ENCODE assay signal across 15 cellular contexts in genomic region chr19:12543855-12544254, GRCh38. TPM values are rescaled to one million over a fixed set of nuclear protein-coding genes. Genes with fewer than 3 reads are reported as not detected.
DNase-seq lines count a peak whose midpoint lies in the region; ATAC-seq and TF ChIP-seq lines count a peak whose summit lies in the region.
"Had no signal": no experiment of that assay in that cellular context is flagged by ENCODE, and none has a peak within 500 bp of the region (broad histone marks: within the 10 kb centered on the region; RNA-seq: fewer than 3 reads in every experiment).

No MANE protein-coding gene starts in this region.

- H3K4me3 ChIP-seq in RWPE2 (ENCODE audit: severe bottlenecking) (no peak overlapping the region), smooth muscle cell (no peak overlapping the region)
- H3K4me3 ChIP-seq: skin epidermis had no signal

- H3K4me1 Mint-ChIP-seq in activated T-cell treated with anti-CD3 and anti-CD28 coated beads, Interleukin-2, amount 50 U/mL, for 72 hours (ENCODE audit: low read depth), result peaks cover 47% of the 10 kb centered on the region

- peaks cover 78% of the 10 kb centered on the region for H3K79me2 ChIP-seq in smooth muscle cell (ENCODE audit: low read depth)

- H3K4me1 ChIP-seq in RWPE2 (ENCODE audit: insufficient read depth, poor library complexity, severe bottlenecking) (no peaks in the 10 kb centered on the region), smooth muscle cell (ENCODE audit: low read depth) (no peaks in the 10 kb centered on the region)

- ATAC-seq in activated T-cell treated with anti-CD3 and anti-CD28 coated beads, Interleukin-2, amount 50 U/mL, for 72 hours (replicated peaks in 1 of 2), result peak; percentile 25 to 45
- ATAC-seq in RWPE2 (ENCODE audit: low read depth), result peak; percentile 27; the same call in 1 of the 3 replicates
- no peak for ATAC-seq in HG03354 (IDR thresholded peaks at IDR 0.05; ENCODE audit: poor library complexity, severe bottlenecking, unreplicated experiment)
- no peak for ATAC-seq in HG03159 (IDR thresholded peaks at IDR 0.05; ENCODE audit: unreplicated experiment)
- ATAC-seq: T-helper 17 cell had no signal

- peak overlapping the region in 1 of 2 donors; percentile 25 for H3K4me3 Mint-ChIP-seq in activated T-cell treated with anti-CD3 and anti-CD28 coated beads, Interleukin-2, amount 50 U/mL, for 72 hours
- H3K4me3 Mint-ChIP-seq: activated CD4-positive, alpha-beta T cell treated with anti-CD3 and anti-CD28 coated beads, Interleukin-2, amount 10 ng/mL, durations not matched to agents 24 days and 14 days; T-helper 17 cell had no signal

- H3K36me3 ChIP-seq in RWPE2 (ENCODE audit: low read depth) (peaks cover 27% of the 10 kb centered on the region), smooth muscle cell (ENCODE audit: low read depth) (peaks cover 12% of the 10 kb centered on the region)

- H3K36me3 Mint-ChIP-seq in activated T-cell treated with anti-CD3 and anti-CD28 coated beads, Interleukin-2, amount 50 U/mL, for 72 hours (ENCODE audit: insufficient read depth in 2 of 2), result peaks cover 15 to 24% of the 10 kb centered on the region in 2 donors

- no peak for TF ChIP-seq POLR2A in erythroblast (IDR thresholded peaks at IDR 0.05; ENCODE audit: low read length)

- H3K9me3 Mint-ChIP-seq in activated T-cell treated with anti-CD3 and anti-CD28 coated beads, Interleukin-2, amount 50 U/mL, for 72 hours, result peaks cover 0 to 18% of the 10 kb centered on the region in 2 donors

- H4K20me1 ChIP-seq in smooth muscle cell (ENCODE audit: low read depth), result peaks cover 26% of the 10 kb centered on the region

- no peaks in the 10 kb centered on the region for H3F3A ChIP-seq in smooth muscle cell (ENCODE audit: low read depth)

- no peaks in the 10 kb centered on the region for H3K27me3 ChIP-seq in RWPE2 (ENCODE audit: insufficient read depth, poor library complexity, severe bottlenecking)
- no peaks in the 10 kb centered on the region for H3K27me3 ChIP-seq in smooth muscle cell (ENCODE audit: low read depth)

- TF ChIP-seq CTCF in RWPE2 (IDR thresholded peaks at IDR 0.05; ENCODE audit: poor library complexity, severe bottlenecking) (no peak), smooth muscle cell (IDR thresholded peaks at IDR 0.05; ENCODE audit: borderline replicate concordance, insufficient read depth, poor library complexity, severe bottlenecking) (no peak)

- peak overlapping the region; percentile 37 for H3K4me2 ChIP-seq in smooth muscle cell

- H3K27ac ChIP-seq in RWPE2 (ENCODE audit: poor library complexity, severe bottlenecking) (no peak overlapping the region), smooth muscle cell (ENCODE audit: low read depth) (peak overlapping the region; percentile 71)

- no peak overlapping the region for H2AFZ ChIP-seq in smooth muscle cell (ENCODE audit: low read depth)

- 74% methylated on average over 1 of the region's 1 CpG for WGBS in smooth muscle cell (ENCODE audit: low lambda C conversion rate)

- H3K9me3 ChIP-seq in RWPE2 (ENCODE audit: severe bottlenecking), result peaks cover 12% of the 10 kb centered on the region
- H3K9me3 ChIP-seq in smooth muscle cell (replicated peaks; ENCODE audit: low read depth), result peaks cover 4% of the 10 kb centered on the region

- peak overlapping the region; percentile 17 for H3K27ac Mint-ChIP-seq in activated T-cell treated with anti-CD3 and anti-CD28 coated beads, Interleukin-2, amount 50 U/mL, for 72 hours
- H3K27ac Mint-ChIP-seq: activated CD4-positive, alpha-beta T cell treated with anti-CD3 and anti-CD28 coated beads, Interleukin-2, amount 10 ng/mL, durations not matched to agents 24 days and 14 days; T-helper 17 cell had no signal

- no peaks in the 10 kb centered on the region for H3K27me3 Mint-ChIP-seq in activated T-cell treated with anti-CD3 and anti-CD28 coated beads, Interleukin-2, amount 50 U/mL, for 72 hours (ENCODE audit: low read depth)
- H3K27me3 Mint-ChIP-seq: activated CD4-positive, alpha-beta T cell treated with anti-CD3 and anti-CD28 coated beads, Interleukin-2, amount 10 ng/mL, durations not matched to agents 24 days and 14 days; T-helper 17 cell had no signal

- no peak overlapping the region for H3K9ac ChIP-seq in smooth muscle cell (ENCODE audit: low read depth)

- no peak for DNase-seq in activated T-cell treated with anti-CD3 and anti-CD28 coated beads, Interleukin-2, amount 50 U/mL, for 72 hours
- no peak for DNase-seq in activated T-cell treated with anti-CD3 and anti-CD28 coated beads for 4 hours
- DNase-seq in RWPE2 (ENCODE audit: low spot score), result no peak
- peak; percentile 27 to 39 for DNase-seq in erythroblast (lab: John Stamatoyannopoulos, UW)
- no peak for DNase-seq in smooth muscle cell (lab: John Stamatoyannopoulos, UW; ENCODE audit: unreplicated experiment)
- DNase-seq in stimulated activated CD4-positive, alpha-beta T cell treated with anti-CD3 and anti-CD28 coated beads, Interleukin-4, amount 100 ng/mL, for 1 hour, result no peak
- DNase-seq: activated CD4-positive, alpha-beta T cell treated with anti-CD3 and anti-CD28 coated beads, Interleukin-2, amount 10 ng/mL, durations not matched to agents 24 days and 14 days; activated gamma-delta T cell; NCI-H1694 treated with DMSO at 0.1 percent for 48 hours; NCI-H69; substantia nigra; T-helper 17 cell had no signal

RNA-seq across cellular contexts. Expression of gene ZNF564, which starts 7.4 kb away (rescaled TPM):
- 1 to 10 TPM; 6.9 to 9.0 TPM for total RNA-seq in activated T-cell treated with anti-CD3 and anti-CD28 coated beads, Interleukin-2, amount 50 U/mL, for 72 hours
- 6.5 and 6.9 TPM in 2 replicates for total RNA-seq in smooth muscle cell
- 2.8 and 3.6 TPM in 2 replicates for polyA plus RNA-seq in smooth muscle cell

RNA-seq across cellular contexts. Expression of gene ZNF709, which starts 59.2 kb away (rescaled TPM):
- total RNA-seq in activated T-cell treated with anti-CD3 and anti-CD28 coated beads, Interleukin-2, amount 50 U/mL, for 72 hours, result 1 to 10 TPM; 3.6 to 4.8 TPM
- 1.2 and 4.0 TPM in 2 replicates for total RNA-seq in smooth muscle cell
- polyA plus RNA-seq in smooth muscle cell, result 0.29 and 1.4 TPM in 2 replicates

Comparison
In these comparisons a context has a peak if more than half of its experiments do, and no peak if none do; other contexts are left out.
1. ATAC-seq: peak in activated T-cell treated with anti-CD3 and anti-CD28 coated beads, Interleukin-2, amount 50 U/mL, for 72 hours (2 of 2) and RWPE2 (single experiment); none in HG03354 (single experiment) and HG03159 (single experiment).
2. DNase-seq: peak in erythroblast (2 of 2); none in activated T-cell treated with anti-CD3 and anti-CD28 coated beads, Interleukin-2, amount 50 U/mL, for 72 hours (0 of 2), activated T-cell treated with anti-CD3 and anti-CD28 coated beads for 4 hours (single experiment), RWPE2 (single experiment), smooth muscle cell (single experiment) and stimulated activated CD4-positive, alpha-beta T cell treated with anti-CD3 and anti-CD28 coated beads, Interleukin-4, amount 100 ng/mL, for 1 hour (single experiment).